Comparison of ENCODE assay signal across 28 cellular contexts in the genomic region with DNA sequence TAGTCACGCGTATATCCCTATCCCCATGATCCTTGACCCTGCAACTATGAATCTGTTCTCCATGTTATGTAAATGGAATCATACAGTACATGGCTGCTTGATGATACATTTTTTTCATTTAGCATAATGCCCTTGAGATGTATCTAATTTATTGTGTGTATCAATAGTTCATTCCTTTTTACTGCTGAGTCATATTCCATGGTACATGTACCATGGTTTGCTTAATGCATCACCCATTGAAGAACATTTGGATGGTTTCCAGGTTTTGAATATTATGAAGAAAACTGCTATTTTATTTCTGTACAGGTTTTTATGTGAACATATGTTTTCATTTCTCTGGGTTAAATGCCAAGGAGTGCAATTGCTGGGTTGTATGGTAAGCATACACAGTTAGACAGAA. TPM values are rescaled to one million over a fixed set of nuclear protein-coding genes. Genes with fewer than 3 reads are reported as not detected.
DNase-seq lines count a peak whose midpoint lies in the region; ATAC-seq and TF ChIP-seq lines count a peak whose summit lies in the region.
"Had no signal": no experiment of that assay in that cellular context is flagged by ENCODE, and none has a peak within 500 bp of the region (broad histone marks: within the 10 kb centered on the region; RNA-seq: fewer than 3 reads in every experiment).

No MANE protein-coding gene starts in this region.

- H3K27me3 Mint-ChIP-seq in chondrocyte (ENCODE audit: low read depth), result peaks cover 8% of the 10 kb centered on the region
- H3K27me3 Mint-ChIP-seq in activated naive CD8-positive, alpha-beta T cell treated with anti-CD3 and anti-CD28 coated beads for 36 hours, result no peaks in the 10 kb centered on the region

- DNase-seq in NCI-H69 (lab: John Stamatoyannopoulos, UW), result peak; percentile 33
- no peak for DNase-seq in chondrocyte (ENCODE audit: low spot score)
- DNase-seq in fibroblast of the aortic adventitia (ENCODE audit: low read depth), result peak; percentile 61
- peak; percentile 43 for DNase-seq in stromal cell of bone marrow (ENCODE audit: low read depth)
- DNase-seq in activated naive CD8-positive, alpha-beta T cell treated with anti-CD3 and anti-CD28 coated beads for 36 hours, result no peak
- DNase-seq: activated CD4-positive, CD25-positive, alpha-beta regulatory T cell treated with anti-CD3 and anti-CD28 coated beads, Interleukin-2, amount 50 U/mL, for 72 hours; activated naive CD4-positive, alpha-beta T cell treated with Interleukin-2 at 50 U/mL for 16 hours; activated T-cell treated with anti-CD3 and anti-CD28 coated beads, Interleukin-2, amount 50 U/mL, for 4 hours; BE2C; colonic mucosa; COR-L47; DND-41; H7; heart left ventricle; left lung; NCI-H1105 treated with DMSO at 0.1 percent for 48 hours; NCI-H524; nephron progenitor cell; posterior cingulate gyrus; RPMI8226; stimulated activated CD4-positive, alpha-beta T cell treated with anti-CD3 and anti-CD28 coated beads, Interleukin-4, amount 100 ng/mL, for 1 hour; stomach; upper lobe of right lung had no signal

- no peak overlapping the region for H3K4me3 Mint-ChIP-seq in chondrocyte (ENCODE audit: unreplicated experiment)
- H3K4me3 Mint-ChIP-seq in activated naive CD8-positive, alpha-beta T cell treated with anti-CD3 and anti-CD28 coated beads for 36 hours, result no peak overlapping the region
- H3K4me3 Mint-ChIP-seq: activated T-cell treated with anti-CD3 and anti-CD28 coated beads, Interleukin-2, amount 50 U/mL, for 4 hours; nephron progenitor cell had no signal

- no peak overlapping the region for H3K4me3 ChIP-seq in fibroblast of the aortic adventitia (ENCODE audit: low read depth, low read length)
- H3K4me3 ChIP-seq: ascending aorta, colonic mucosa, heart left ventricle, left lung, smooth muscle cell, stomach, upper lobe of right lung had no signal

- H3K27ac Mint-ChIP-seq in chondrocyte (ENCODE audit: unreplicated experiment), result peak overlapping the region; percentile 54
- H3K27ac Mint-ChIP-seq in activated naive CD8-positive, alpha-beta T cell treated with anti-CD3 and anti-CD28 coated beads for 36 hours, result no peak overlapping the region
- H3K27ac Mint-ChIP-seq: nephron progenitor cell had no signal

- no peaks in the 10 kb centered on the region for H3K4me1 Mint-ChIP-seq in chondrocyte (ENCODE audit: low read depth)
- H3K4me1 Mint-ChIP-seq in activated naive CD8-positive, alpha-beta T cell treated with anti-CD3 and anti-CD28 coated beads for 36 hours, result peaks cover 8% of the 10 kb centered on the region

- no peaks in the 10 kb centered on the region for H3K9me3 Mint-ChIP-seq in chondrocyte (ENCODE audit: low read depth)
- no peaks in the 10 kb centered on the region for H3K9me3 Mint-ChIP-seq in activated naive CD8-positive, alpha-beta T cell treated with anti-CD3 and anti-CD28 coated beads for 36 hours
- H3K9me3 Mint-ChIP-seq: activated T-cell treated with anti-CD3 and anti-CD28 coated beads, Interleukin-2, amount 50 U/mL, for 4 hours had no signal

- ATAC-seq in HG02642 (IDR thresholded peaks at IDR 0.05; ENCODE audit: poor library complexity, unreplicated experiment) (no peak), GM21390 (IDR thresholded peaks at IDR 0.05; ENCODE audit: unreplicated experiment) (no peak)
- ATAC-seq: activated T-cell treated with anti-CD3 and anti-CD28 coated beads, Interleukin-2, amount 50 U/mL, for 4 hours; heart left ventricle; left lung; SK-N-SH treated with all-trans-retinoic acid at 6 μM for 48 hours; upper lobe of right lung had no signal

- no peaks in the 10 kb centered on the region for H3K36me3 Mint-ChIP-seq in chondrocyte (ENCODE audit: low read depth)
- no peaks in the 10 kb centered on the region for H3K36me3 Mint-ChIP-seq in activated naive CD8-positive, alpha-beta T cell treated with anti-CD3 and anti-CD28 coated beads for 36 hours

- no peak for TF ChIP-seq CTCF in chondrocyte (IDR thresholded peaks at IDR 0.05)
- TF ChIP-seq CTCF in fibroblast of the aortic adventitia (IDR thresholded peaks at IDR 0.05; ENCODE audit: insufficient read depth, low read length), result no peak

RNA-seq across cellular contexts. Expression of a gene that starts 4.0 kb away (rescaled TPM):
- total RNA-seq in chondrocyte, result 0.72 TPM in 1 of 3 replicates, not detected in the others
- 0.25 TPM in 1 of 2 replicates, not detected in the other for total RNA-seq in fibroblast of the aortic adventitia (ENCODE audit: low replicate concordance)
- under 1 TPM; 0.24 to 0.25 TPM for total RNA-seq in activated naive CD8-positive, alpha-beta T cell treated with anti-CD3 and anti-CD28 coated beads for 36 hours
- total RNA-seq: ascending aorta, H7, smooth muscle cell, stomach had no signal

RNA-seq across cellular contexts. Expression of a gene that starts 32.1 kb away (rescaled TPM):
- total RNA-seq in chondrocyte (25.0 to 34.8 TPM (median 26.7 TPM) in 3 replicates), fibroblast of the aortic adventitia (ENCODE audit: low replicate concordance) (14.7 and 39.2 TPM in 2 replicates)
- total RNA-seq in activated naive CD8-positive, alpha-beta T cell treated with anti-CD3 and anti-CD28 coated beads for 36 hours, result 100 to 1,000 TPM; 227 to 230 TPM

RNA-seq across cellular contexts. Expression of a gene that starts 40.1 kb away (rescaled TPM):
- total RNA-seq in chondrocyte (31.0 to 36.9 TPM (median 32.0 TPM) in 3 replicates), fibroblast of the aortic adventitia (ENCODE audit: low replicate concordance) (23.7 and 25.3 TPM in 2 replicates)
- total RNA-seq in activated naive CD8-positive, alpha-beta T cell treated with anti-CD3 and anti-CD28 coated beads for 36 hours, result 10 to 100 TPM; 27.6 to 28.7 TPM

RNA-seq across cellular contexts. Expression of a gene that starts 46.3 kb away (rescaled TPM):
- total RNA-seq in chondrocyte, result 141 to 168 TPM (median 142 TPM) in 3 replicates
- 58.8 and 358 TPM in 2 replicates for total RNA-seq in fibroblast of the aortic adventitia (ENCODE audit: low replicate concordance)
- 100 to 1,000 TPM; 253 to 277 TPM for total RNA-seq in activated naive CD8-positive, alpha-beta T cell treated with anti-CD3 and anti-CD28 coated beads for 36 hours

RNA-seq across cellular contexts. Expression of a gene that starts 46.7 kb away (rescaled TPM):
- total RNA-seq in chondrocyte, result 26.0 to 41.4 TPM (median 28.6 TPM) in 3 replicates
- total RNA-seq in fibroblast of the aortic adventitia (ENCODE audit: low replicate concordance), result 31.2 and 45.6 TPM in 2 replicates
- 10 to 100 TPM; 59.0 to 59.2 TPM for total RNA-seq in activated naive CD8-positive, alpha-beta T cell treated with anti-CD3 and anti-CD28 coated beads for 36 hours

Comparison
In these comparisons a context has a peak if more than half of its experiments do, and no peak if none do; other contexts are left out.
1. DNase-seq: peak in NCI-H69 (single experiment), fibroblast of the aortic adventitia (single experiment) and stromal cell of bone marrow (single experiment); none in chondrocyte (single experiment) and activated naive CD8-positive, alpha-beta T cell treated with anti-CD3 and anti-CD28 coated beads for 36 hours (single experiment).